Comparison of ENCODE assay signal across 19 cellular contexts in the genomic region with DNA sequence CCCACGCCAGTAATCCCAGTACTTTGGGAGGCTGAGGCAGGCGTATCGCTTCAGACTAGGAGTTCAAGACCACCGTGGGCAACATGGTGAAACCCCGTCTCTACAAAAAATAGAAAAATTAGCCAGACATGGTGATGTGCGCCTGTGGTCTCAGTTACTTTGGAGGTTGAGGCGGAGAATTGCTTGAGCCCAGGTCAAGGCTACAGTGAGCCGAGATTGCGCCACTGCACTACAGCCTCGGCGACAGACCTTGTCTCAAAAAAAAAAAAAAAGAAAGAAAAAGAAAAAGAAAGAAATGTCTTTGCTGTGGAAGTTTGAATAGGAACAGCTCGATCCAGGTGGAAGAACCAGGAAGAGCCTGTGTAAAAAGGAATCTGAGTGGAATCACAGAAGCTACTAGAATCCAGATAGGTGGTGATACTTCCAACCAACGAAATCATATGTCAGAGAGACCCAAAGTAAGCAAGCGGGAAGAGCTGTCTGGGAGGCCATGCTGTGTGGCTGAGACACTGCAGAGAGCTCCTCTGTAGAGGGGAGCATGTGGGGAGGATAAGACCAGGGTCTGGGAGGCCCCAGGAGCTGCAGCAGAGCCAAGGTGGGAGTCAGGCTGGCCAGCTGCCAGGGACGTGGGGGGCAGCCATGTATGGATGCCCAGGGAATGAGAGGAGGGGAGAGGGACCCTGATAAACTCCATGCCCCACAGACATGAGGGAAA. TPM values are rescaled to one million over a fixed set of nuclear protein-coding genes. Genes with fewer than 3 reads are reported as not detected.
DNase-seq lines count a peak whose midpoint lies in the region; ATAC-seq and TF ChIP-seq lines count a peak whose summit lies in the region.
"Had no signal": no experiment of that assay in that cellular context is flagged by ENCODE, and none has a peak within 500 bp of the region (broad histone marks: within the 10 kb centered on the region; RNA-seq: fewer than 3 reads in every experiment).

No MANE protein-coding gene starts in this region.

- TF ChIP-seq CTCF in lower lobe of right lung (IDR thresholded peaks at IDR 0.05) = no peak
- no peak for TF ChIP-seq CTCF in spleen (IDR thresholded peaks at IDR 0.05 in 8 of 11, conservative IDR thresholded peaks at IDR 0.05 in 3 of 11)

- H3K4me2 ChIP-seq in Karpas-422 (ENCODE audit: low read depth, low read length, poor library complexity, severe bottlenecking) = no peak overlapping the region

- DNase-seq in Karpas-422 (peak; percentile 27), lower lobe of right lung (no peak), spleen (no peak), SIG-M5 (lab: John Stamatoyannopoulos, UW) (no peak), GM19238 (ENCODE audit: insufficient read length, low spot score) (no peak), iPS-NIHi7 (ENCODE audit: extremely low spot score) (no peak)
- DNase-seq: activated CD4-positive, alpha-beta T cell treated with anti-CD3 and anti-CD28 coated beads for 1 hour; Caco-2; effector memory CD8-positive, alpha-beta T cell; hippocampal formation; naive thymus-derived CD8-positive, alpha-beta T cell; NCI-H146; NCI-H748 treated with DMSO at 0.1 percent for 48 hours; stimulated activated CD4-positive, alpha-beta T cell treated with anti-CD3 and anti-CD28 coated beads, Interleukin-2, amount 100 ng/mL, for 24 hours; stimulated activated naive CD8-positive, alpha-beta T cell treated with anti-CD3 and anti-CD28 coated beads, Interleukin-15, Interleukin-2, amounts not matched to agents 100 U/mL and 50 U/mL, for 24 hours; transverse colon had no signal

- H3K36me3 ChIP-seq in Karpas-422 (ENCODE audit: insufficient read depth, low read length) (no peaks in the 10 kb centered on the region), lower lobe of right lung (peaks cover 14% of the 10 kb centered on the region), spleen (peaks cover 0 to 17% (median 0%) of the 10 kb centered on the region in 6 donors)
- H3K36me3 ChIP-seq: transverse colon had no signal

- H3K27ac ChIP-seq in Karpas-422 (ENCODE audit: low read length) (no peak overlapping the region), lower lobe of right lung (peak overlapping the region; percentile 9), spleen (peak overlapping the region in 6 of 8 donors; percentile 1 to 76 (median 67))

- H3K4me1 ChIP-seq in Karpas-422 (ENCODE audit: low read length) (peaks cover 6% of the 10 kb centered on the region), lower lobe of right lung (peaks cover 69% of the 10 kb centered on the region), spleen (peaks cover 21 to 92% (median 60%) of the 10 kb centered on the region in 6 donors)

- ATAC-seq in GM18511 (IDR thresholded peaks at IDR 0.05; ENCODE audit: unreplicated experiment) (peak; percentile 14), lower lobe of right lung (peak in 1 of 2 donors; percentile 7), GM19397 (IDR thresholded peaks at IDR 0.05; ENCODE audit: unreplicated experiment) (no peak)
- ATAC-seq: effector memory CD8-positive, alpha-beta T cell; naive thymus-derived CD8-positive, alpha-beta T cell; stimulated activated naive CD8-positive, alpha-beta T cell treated with anti-CD3 and anti-CD28 coated beads, Interleukin-15, Interleukin-2, amounts not matched to agents 100 U/mL and 50 U/mL, for 24 hours had no signal

- no peak for TF ChIP-seq POLR2A in spleen (IDR thresholded peaks at IDR 0.05)

- H3K4me3 ChIP-seq in Karpas-422 (ENCODE audit: low read length) (no peak overlapping the region), lower lobe of right lung (no peak overlapping the region), spleen (no peak overlapping the region)
- H3K4me3 ChIP-seq: HAP-1, transverse colon had no signal

- intact Hi-C loops in lower lobe of right lung (cut with DNase I) (no loop called here), spleen (cut with DNase I; ENCODE audit: low total_unique reads) (no loop called here)

- H3K9me3 ChIP-seq in Karpas-422 (ENCODE audit: low read length) = no peaks in the 10 kb centered on the region
- no peaks in the 10 kb centered on the region for H3K9me3 ChIP-seq in lower lobe of right lung
- H3K9me3 ChIP-seq in spleen = no peaks in the 10 kb centered on the region
- H3K9me3 ChIP-seq: Caco-2, HAP-1, transverse colon had no signal

- no peaks in the 10 kb centered on the region for H4K20me1 ChIP-seq in Karpas-422 (ENCODE audit: insufficient read depth, low read depth, low read length)

- H3K27me3 ChIP-seq in Karpas-422 (ENCODE audit: low read length) (no peaks in the 10 kb centered on the region), lower lobe of right lung (ENCODE audit: low read depth) (no peaks in the 10 kb centered on the region), spleen (replicated peaks in 1 of 7) (no peaks in the 10 kb centered on the region)
- H3K27me3 ChIP-seq: transverse colon had no signal

- WGBS in spleen, 5 donors = 74 to 84% (median 79%) methylated on average over 15 of the region's 15 CpGs

- H3K9ac ChIP-seq in Karpas-422 (ENCODE audit: low read length) = no peak overlapping the region

- no peak overlapping the region for H2AFZ ChIP-seq in Karpas-422 (ENCODE audit: low read length)

- H3K9me2 ChIP-seq in Karpas-422 (replicated peaks; ENCODE audit: insufficient read depth, low read length) = no peaks in the 10 kb centered on the region

- H3K79me2 ChIP-seq in Karpas-422 (ENCODE audit: low read length) = no peaks in the 10 kb centered on the region

RNA-seq across cellular contexts. Expression of a gene that starts 21.1 kb away (rescaled TPM):
- total RNA-seq in Karpas-422 (2014; rRNA removed; shearing (Covaris generic); ENCODE audit: low replicate concordance) = not detected in 2 replicates
- total RNA-seq in lower lobe of right lung = 26.1 TPM
- total RNA-seq in spleen = 10 to 100 TPM; 20.9 to 34.6 (median 29.3) TPM
- 1 to 10 TPM; 2.5 to 5.8 (median 2.7) TPM for polyA plus RNA-seq in spleen

Comparison
In these comparisons a context has a peak if more than half of its experiments do, and no peak if none do; other contexts are left out.
1. RNA of a gene that starts 21.1 kb away (total RNA-seq): 20.9 to 34.6 TPM in spleen and 26.1 TPM in lower lobe of right lung (single experiment); not detected in Karpas-422; every median in the first group is over 10 times any median in the second.